Comparison of ENCODE assay signal across 16 cellular contexts in genomic region chr20:21272279-21272678, GRCh38. TPM values are rescaled to one million over a fixed set of nuclear protein-coding genes. Genes with fewer than 3 reads are reported as not detected.
DNase-seq lines count a peak whose midpoint lies in the region; ATAC-seq, FAIRE-seq and TF ChIP-seq lines count a peak whose summit lies in the region.
"Had no signal": no experiment of that assay in that cellular context is flagged by ENCODE, and none has a peak within 500 bp of the region (broad histone marks: within the 10 kb centered on the region; RNA-seq: fewer than 3 reads in every experiment).

No MANE protein-coding gene starts in this region.

- CTCF ChIA-PET in activated CD4-positive, alpha-beta memory T cell treated with anti-CD3 and anti-CD28 coated beads, Interleukin-2, amount 10 ng/mL, durations not matched to agents 7 days and 5 days (lab: Charles Lee): no interaction called here

- H3K4me3 Mint-ChIP-seq in activated CD4-positive, alpha-beta memory T cell treated with anti-CD3 and anti-CD28 coated beads, Interleukin-2, amount 10 ng/mL, durations not matched to agents 7 days and 5 days: no peak overlapping the region
- H3K4me3 Mint-ChIP-seq: activated CD4-positive, alpha-beta T cell treated with anti-CD3 and anti-CD28 coated beads, Interleukin-2, amount 10 ng/mL, durations not matched to agents 7 days and 5 days had no signal

- TF ChIP-seq POLR2A in GM12892 (IDR thresholded peaks at IDR 0.05; ENCODE audit: low read depth, low read length): no peak

- POLR2A ChIA-PET in activated CD4-positive, alpha-beta memory T cell treated with anti-CD3 and anti-CD28 coated beads, Interleukin-2, amount 10 ng/mL, durations not matched to agents 7 days and 5 days (lab: Charles Lee): no interaction called here

- no peaks in the 10 kb centered on the region for H3K4me1 Mint-ChIP-seq in activated CD4-positive, alpha-beta memory T cell treated with anti-CD3 and anti-CD28 coated beads, Interleukin-2, amount 10 ng/mL, durations not matched to agents 7 days and 5 days
- H3K4me1 Mint-ChIP-seq: activated CD4-positive, alpha-beta T cell treated with anti-CD3 and anti-CD28 coated beads, Interleukin-2, amount 10 ng/mL, durations not matched to agents 7 days and 5 days had no signal

- DNase-seq in GM12892 (ENCODE audit: insufficient read length) (no peak), epithelial cell of esophagus (ENCODE audit: low read depth) (peak; percentile 14), T-helper 2 cell (no peak), NCI-H2196 (lab: John Stamatoyannopoulos, UW; ENCODE audit: unreplicated experiment) (no peak)
- DNase-seq in activated CD4-positive, alpha-beta memory T cell treated with anti-CD3 and anti-CD28 coated beads, Interleukin-2, amount 10 ng/mL, durations not matched to agents 7 days and 5 days: no peak
- DNase-seq in activated naive CD4-positive, alpha-beta T cell (lab: John Stamatoyannopoulos, UW): no peak
- DNase-seq: activated CD4-positive, alpha-beta T cell treated with anti-CD3 and anti-CD28 coated beads, Interleukin-2, amount 10 ng/mL, durations not matched to agents 7 days and 5 days; activated naive CD4-positive, alpha-beta T cell treated with Interleukin-2 at 50 U/mL for 16 hours; KBM-7; NCI-H2029 treated with DMSO at 0.1 percent for 48 hours had no signal

- peak; percentile 61 for FAIRE-seq in GM12892 (lab: Jason Lieb, UNC)
- FAIRE-seq: urothelium cell line had no signal

- no peaks in the 10 kb centered on the region for H3K36me3 Mint-ChIP-seq in activated CD4-positive, alpha-beta memory T cell treated with anti-CD3 and anti-CD28 coated beads, Interleukin-2, amount 10 ng/mL, durations not matched to agents 7 days and 5 days (ENCODE audit: low read depth)

- peaks cover 6% of the 10 kb centered on the region for H3K27me3 Mint-ChIP-seq in activated CD4-positive, alpha-beta memory T cell treated with anti-CD3 and anti-CD28 coated beads, Interleukin-2, amount 10 ng/mL, durations not matched to agents 7 days and 5 days

- no peaks in the 10 kb centered on the region for H3K9me3 Mint-ChIP-seq in activated CD4-positive, alpha-beta memory T cell treated with anti-CD3 and anti-CD28 coated beads, Interleukin-2, amount 10 ng/mL, durations not matched to agents 7 days and 5 days
- H3K9me3 Mint-ChIP-seq: activated CD4-positive, alpha-beta T cell treated with anti-CD3 and anti-CD28 coated beads, Interleukin-2, amount 10 ng/mL, durations not matched to agents 7 days and 5 days had no signal

- ATAC-seq in GM21515 (IDR thresholded peaks at IDR 0.05; ENCODE audit: unreplicated experiment): peak; percentile 61
- ATAC-seq in HG03045 (IDR thresholded peaks at IDR 0.05; ENCODE audit: unreplicated experiment): peak; percentile 57
- ATAC-seq: gastroesophageal sphincter, left lobe of liver had no signal

- no peak overlapping the region for H3K4me3 ChIP-seq in epithelial cell of esophagus (ENCODE audit: low read length)
- H3K4me3 ChIP-seq: gastroesophageal sphincter, smooth muscle cell had no signal

- H3K27ac Mint-ChIP-seq in activated CD4-positive, alpha-beta memory T cell treated with anti-CD3 and anti-CD28 coated beads, Interleukin-2, amount 10 ng/mL, durations not matched to agents 7 days and 5 days: no peak overlapping the region
- H3K27ac Mint-ChIP-seq: activated CD4-positive, alpha-beta T cell treated with anti-CD3 and anti-CD28 coated beads, Interleukin-2, amount 10 ng/mL, durations not matched to agents 7 days and 5 days had no signal

- TF ChIP-seq CTCF in epithelial cell of esophagus (IDR thresholded peaks at IDR 0.05; ENCODE audit: insufficient read depth, low read depth, low read length, missing control alignments): no peak

RNA-seq across cellular contexts. Expression of gene XRN2, which starts 30.9 kb away (rescaled TPM):
- polyA plus RNA-seq in GM12892 (2012; ENCODE audit: missing spikeins): 61.0 TPM
- total RNA-seq in activated CD4-positive, alpha-beta memory T cell treated with anti-CD3 and anti-CD28 coated beads, Interleukin-2, amount 10 ng/mL, durations not matched to agents 7 days and 5 days: 10 to 100 TPM; 68.0 to 70.4 TPM
